In the genomic region with DNA sequence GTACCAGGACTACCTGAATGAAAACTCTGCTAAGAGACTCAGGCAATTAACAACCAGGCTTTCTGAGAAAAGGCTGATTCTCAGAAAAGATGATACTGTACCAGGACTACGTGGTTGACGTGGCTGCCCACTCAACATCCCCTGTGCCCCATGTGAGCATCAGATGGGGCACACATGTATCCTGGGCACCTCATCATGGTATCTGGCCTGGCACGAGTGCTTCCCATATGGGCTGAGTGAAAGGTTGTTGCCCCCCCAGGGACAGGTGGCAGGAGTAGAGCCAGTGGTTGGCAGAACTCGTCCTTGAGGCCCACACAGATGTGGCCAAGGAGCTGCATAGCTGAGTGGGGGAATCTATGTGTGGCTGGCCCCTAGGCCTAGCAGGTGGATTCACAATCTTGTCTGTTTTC, we compare ENCODE assay signal across 13 cellular contexts. TPM values are rescaled to one million over a fixed set of nuclear protein-coding genes. Genes with fewer than 3 reads are reported as not detected.
A peak's percentile ranks its signal among the peaks of the same experiment; 100 is the strongest.
DNase-seq lines count a peak whose midpoint lies in the region; ATAC-seq and TF ChIP-seq lines count a peak whose summit lies in the region.
"Had no signal": no experiment of that assay in that cellular context is flagged by ENCODE, and none has a peak within 500 bp of the region (broad histone marks: within the 10 kb centered on the region; RNA-seq: fewer than 3 reads in every experiment).

No MANE protein-coding gene starts in this region.

- no peaks in the 10 kb centered on the region for H3K9me2 ChIP-seq in Karpas-422 (replicated peaks; ENCODE audit: insufficient read depth, low read length)

- H4K20me1 ChIP-seq in Karpas-422 (ENCODE audit: insufficient read depth, low read depth, low read length) = no peaks in the 10 kb centered on the region

- H3K4me1 ChIP-seq in Karpas-422 (ENCODE audit: low read length) (peaks cover 7% of the 10 kb centered on the region), tibial nerve (no peaks in the 10 kb centered on the region)

- H3K27ac Mint-ChIP-seq in activated CD8-positive, alpha-beta T cell treated with anti-CD3 and anti-CD28 coated beads, Interleukin-2, amount 10 ng/mL, durations not matched to agents 7 days and 5 days = peak overlapping the region; percentile 92
- peak overlapping the region; percentile 98 for H3K27ac Mint-ChIP-seq in activated naive CD8-positive, alpha-beta T cell treated with anti-CD3 and anti-CD28 coated beads, Interleukin-2, amount 50 U/mL, for 24 hours
- H3K27ac Mint-ChIP-seq in HFFc6 = no peak overlapping the region
- H3K27ac Mint-ChIP-seq: B cell, progenitor cell of endocrine pancreas had no signal

- peak overlapping the region; percentile 0 for H3K4me3 Mint-ChIP-seq in activated CD8-positive, alpha-beta T cell treated with anti-CD3 and anti-CD28 coated beads, Interleukin-2, amount 10 ng/mL, durations not matched to agents 7 days and 5 days
- peak overlapping the region; percentile 55 for H3K4me3 Mint-ChIP-seq in activated naive CD8-positive, alpha-beta T cell treated with anti-CD3 and anti-CD28 coated beads, Interleukin-2, amount 50 U/mL, for 24 hours
- H3K4me3 Mint-ChIP-seq in HFFc6 = no peak overlapping the region
- H3K4me3 Mint-ChIP-seq: B cell had no signal

- no peaks in the 10 kb centered on the region for H3K36me3 ChIP-seq in Karpas-422 (ENCODE audit: insufficient read depth, low read length)
- no peaks in the 10 kb centered on the region for H3K36me3 ChIP-seq in tibial nerve
- H3K36me3 ChIP-seq: MG63 had no signal

- no peaks in the 10 kb centered on the region for H3K79me2 ChIP-seq in Karpas-422 (ENCODE audit: low read length)

- no peak for TF ChIP-seq POLR2A in tibial nerve (IDR thresholded peaks at IDR 0.05)

- no peak for DNase-seq in Karpas-422
- DNase-seq in activated CD8-positive, alpha-beta T cell treated with anti-CD3 and anti-CD28 coated beads, Interleukin-2, amount 10 ng/mL, durations not matched to agents 7 days and 5 days = peak; percentile 78
- peak; percentile 67 for DNase-seq in activated naive CD8-positive, alpha-beta T cell treated with anti-CD3 and anti-CD28 coated beads, Interleukin-2, amount 50 U/mL, for 24 hours
- peak; percentile 36 to 49 (median 46) for DNase-seq in stimulated activated CD4-positive, alpha-beta T cell treated with anti-CD3 and anti-CD28 coated beads, TNF-alpha, amount 100 ng/mL, for 4 hours (ENCODE audit: low read depth in 3 of 3)
- no peak for DNase-seq in HFFc6
- no peak for DNase-seq in NCI-H187 (lab: John Stamatoyannopoulos, UW)
- DNase-seq in tibial nerve (ENCODE audit: low spot score in 2 of 2) = no peak
- DNase-seq in SK-N-DZ (ENCODE audit: low spot score) = no peak
- DNase-seq: MG63 had no signal

- H3K27me3 ChIP-seq in Karpas-422 (ENCODE audit: low read length) (no peaks in the 10 kb centered on the region), tibial nerve (no peaks in the 10 kb centered on the region)
- H3K27me3 ChIP-seq: MG63 had no signal

- H3K9me3 Mint-ChIP-seq in activated CD8-positive, alpha-beta T cell treated with anti-CD3 and anti-CD28 coated beads, Interleukin-2, amount 10 ng/mL, durations not matched to agents 7 days and 5 days (ENCODE audit: insufficient read depth) = no peaks in the 10 kb centered on the region
- no peaks in the 10 kb centered on the region for H3K9me3 Mint-ChIP-seq in activated naive CD8-positive, alpha-beta T cell treated with anti-CD3 and anti-CD28 coated beads, Interleukin-2, amount 50 U/mL, for 24 hours
- no peaks in the 10 kb centered on the region for H3K9me3 Mint-ChIP-seq in HFFc6

- peaks cover 17% of the 10 kb centered on the region for H3K36me3 Mint-ChIP-seq in activated CD8-positive, alpha-beta T cell treated with anti-CD3 and anti-CD28 coated beads, Interleukin-2, amount 10 ng/mL, durations not matched to agents 7 days and 5 days (ENCODE audit: low read depth)
- peaks cover 4% of the 10 kb centered on the region for H3K36me3 Mint-ChIP-seq in activated naive CD8-positive, alpha-beta T cell treated with anti-CD3 and anti-CD28 coated beads, Interleukin-2, amount 50 U/mL, for 24 hours (ENCODE audit: low read depth)
- no peaks in the 10 kb centered on the region for H3K36me3 Mint-ChIP-seq in HFFc6 (ENCODE audit: low read depth)

- TF ChIP-seq CTCF in HFFc6 (IDR thresholded peaks at IDR 0.05) (no peak), tibial nerve (IDR thresholded peaks at IDR 0.05) (no peak)

- no peak overlapping the region for H3K4me3 ChIP-seq in Karpas-422 (ENCODE audit: low read length)
- no peak overlapping the region for H3K4me3 ChIP-seq in tibial nerve
- H3K4me3 ChIP-seq: MG63 had no signal

- POLR2A ChIA-PET in activated CD8-positive, alpha-beta T cell treated with anti-CD3 and anti-CD28 coated beads, Interleukin-2, amount 10 ng/mL, durations not matched to agents 7 days and 5 days (lab: Charles Lee) = interaction anchor here (0.6 to 1.4 kb wide), 2 partner anchors 11 to 29 kb away, joined by 3 to 14 read pairs; no protein-coding TSS in a partner anchor

- H3K4me2 ChIP-seq in Karpas-422 (ENCODE audit: low read depth, low read length, poor library complexity, severe bottlenecking) = no peak overlapping the region

- H3K27me3 Mint-ChIP-seq in activated CD8-positive, alpha-beta T cell treated with anti-CD3 and anti-CD28 coated beads, Interleukin-2, amount 10 ng/mL, durations not matched to agents 7 days and 5 days (ENCODE audit: low read depth) = no peaks in the 10 kb centered on the region
- no peaks in the 10 kb centered on the region for H3K27me3 Mint-ChIP-seq in activated naive CD8-positive, alpha-beta T cell treated with anti-CD3 and anti-CD28 coated beads, Interleukin-2, amount 50 U/mL, for 24 hours
- peaks cover 14% of the 10 kb centered on the region for H3K27me3 Mint-ChIP-seq in HFFc6 (ENCODE audit: insufficient read depth)
- H3K27me3 Mint-ChIP-seq: B cell had no signal

- H3K27ac ChIP-seq in Karpas-422 (ENCODE audit: low read length) (no peak overlapping the region), tibial nerve (no peak overlapping the region)

- ATAC-seq in activated CD8-positive, alpha-beta T cell treated with anti-CD3 and anti-CD28 coated beads, Interleukin-2, amount 10 ng/mL, durations not matched to agents 7 days and 5 days = peak; percentile 83
- ATAC-seq in activated naive CD8-positive, alpha-beta T cell treated with anti-CD3 and anti-CD28 coated beads, Interleukin-2, amount 50 U/mL, for 24 hours = peak; percentile 90

- H3K4me1 Mint-ChIP-seq in activated CD8-positive, alpha-beta T cell treated with anti-CD3 and anti-CD28 coated beads, Interleukin-2, amount 10 ng/mL, durations not matched to agents 7 days and 5 days (ENCODE audit: low read depth) = peaks cover 67% of the 10 kb centered on the region
- H3K4me1 Mint-ChIP-seq in activated naive CD8-positive, alpha-beta T cell treated with anti-CD3 and anti-CD28 coated beads, Interleukin-2, amount 50 U/mL, for 24 hours = peaks cover 52% of the 10 kb centered on the region
- peaks cover 7% of the 10 kb centered on the region for H3K4me1 Mint-ChIP-seq in HFFc6 (ENCODE audit: low read depth)
- H3K4me1 Mint-ChIP-seq: B cell had no signal

- TF ChIP-seq EP300 in tibial nerve (IDR thresholded peaks at IDR 0.05) = no peak

- CTCF ChIA-PET in activated CD8-positive, alpha-beta T cell treated with anti-CD3 and anti-CD28 coated beads, Interleukin-2, amount 10 ng/mL, durations not matched to agents 7 days and 5 days (lab: Charles Lee) = interaction anchor here (0.9 to 2.9 kb wide), 9 partner anchors 9 to 173 kb away, joined by 3 to 18 read pairs (median 7); partner anchors contain the start of gene CES3

- H2AFZ ChIP-seq in Karpas-422 (ENCODE audit: low read length) = peak overlapping the region; percentile 24; the same call in 1 of the 2 replicates

- no peaks in the 10 kb centered on the region for H3K9me3 ChIP-seq in Karpas-422 (ENCODE audit: low read length)
- no peaks in the 10 kb centered on the region for H3K9me3 ChIP-seq in tibial nerve
- H3K9me3 ChIP-seq: MG63 had no signal

- 88 to 96% methylated on average over 2 to 4 of the region's 4 CpGs for WGBS in tibial nerve, 2 donors

- H3K9ac ChIP-seq in Karpas-422 (ENCODE audit: low read length) = no peak overlapping the region

RNA-seq across cellular contexts. Expression of gene CES4A, which starts 3.5 kb away (rescaled TPM):
- total RNA-seq in Karpas-422 (2014; rRNA removed; shearing (Covaris generic); ENCODE audit: low replicate concordance) = not detected in 2 replicates
- 10 to 100 TPM; 10.5 to 12.0 TPM for total RNA-seq in activated CD8-positive, alpha-beta T cell treated with anti-CD3 and anti-CD28 coated beads, Interleukin-2, amount 10 ng/mL, durations not matched to agents 7 days and 5 days
- 1 to 10 TPM; 1.7 to 3.5 (median 2.3) TPM for total RNA-seq in HFFc6 (2021; fragmentation: NEBNext Ultra II Directional; extraction: Animal tissue kit (Norgen Biotek cat#: 25700))
- total RNA-seq in tibial nerve = 10 to 100 TPM; 18.6 to 24.7 (median 21.2) TPM
- polyA plus RNA-seq in SK-N-DZ (2014; cell fraction: cytosol; rRNA removed) = 0.22 and 2.0 TPM in 2 replicates
- 2.7 and 4.9 TPM in 2 replicates for polyA plus RNA-seq in SK-N-DZ (2014; cell fraction: nucleus; rRNA removed)

RNA-seq across cellular contexts. Expression of gene CES3, which starts 23.8 kb away (rescaled TPM):
- 20.9 and 28.3 TPM in 2 replicates for total RNA-seq in Karpas-422 (2014; rRNA removed; shearing (Covaris generic); ENCODE audit: low replicate concordance)
- 1 to 10 TPM; 2.4 to 4.3 TPM for total RNA-seq in activated CD8-positive, alpha-beta T cell treated with anti-CD3 and anti-CD28 coated beads, Interleukin-2, amount 10 ng/mL, durations not matched to agents 7 days and 5 days
- total RNA-seq in HFFc6 (2021; fragmentation: NEBNext Ultra II Directional; extraction: Animal tissue kit (Norgen Biotek cat#: 25700)) = under 1 TPM in 5 of 6 experiments, not detected in 1; 0.06 to 0.39 (median 0.14) TPM
- 1 to 10 TPM in 2 of 4 donors, under 1 TPM in 2; 0.21 to 9.2 (median 0.81) TPM for total RNA-seq in tibial nerve
- 2.1 and 2.2 TPM in 2 replicates for polyA plus RNA-seq in SK-N-DZ (2014; cell fraction: cytosol; rRNA removed)
- 9.9 and 12.0 TPM in 2 replicates for polyA plus RNA-seq in SK-N-DZ (2014; cell fraction: nucleus; rRNA removed)
- total RNA-seq: dermis microvascular lymphatic vessel endothelial cell, fibroblast of villous mesenchyme had no signal

RNA-seq across cellular contexts. Expression of gene CBFB, which starts 44.0 kb away (rescaled TPM):
- 55.6 and 79.3 TPM in 2 replicates for total RNA-seq in Karpas-422 (2014; rRNA removed; shearing (Covaris generic); ENCODE audit: low replicate concordance)
- total RNA-seq in activated CD8-positive, alpha-beta T cell treated with anti-CD3 and anti-CD28 coated beads, Interleukin-2, amount 10 ng/mL, durations not matched to agents 7 days and 5 days = 100 to 1,000 TPM; 235 to 241 TPM
- total RNA-seq in HFFc6 (2021; fragmentation: NEBNext Ultra II Directional; extraction: Animal tissue kit (Norgen Biotek cat#: 25700)) = 10 to 100 TPM; 55.2 to 84.4 (median 69.5) TPM
- total RNA-seq in tibial nerve = 10 to 100 TPM; 46.7 to 70.5 (median 59.9) TPM
- 82.6 and 84.8 TPM in 2 replicates for polyA plus RNA-seq in SK-N-DZ (2014; cell fraction: cytosol; rRNA removed)
- 39.3 and 45.5 TPM in 2 replicates for polyA plus RNA-seq in SK-N-DZ (2014; cell fraction: nucleus; rRNA removed)

RNA-seq across cellular contexts. Expression of gene CES2, which starts 49.6 kb away (rescaled TPM):
- total RNA-seq in Karpas-422 (2014; rRNA removed; shearing (Covaris generic); ENCODE audit: low replicate concordance) = 13.3 and 34.8 TPM in 2 replicates
- 10 to 100 TPM; 29.7 to 34.0 TPM for total RNA-seq in activated CD8-positive, alpha-beta T cell treated with anti-CD3 and anti-CD28 coated beads, Interleukin-2, amount 10 ng/mL, durations not matched to agents 7 days and 5 days
- total RNA-seq in HFFc6 (2021; fragmentation: NEBNext Ultra II Directional; extraction: Animal tissue kit (Norgen Biotek cat#: 25700)) = 10 to 100 TPM; 35.1 to 42.3 (median 40.2) TPM
- 10 to 100 TPM; 29.2 to 45.0 (median 34.4) TPM for total RNA-seq in tibial nerve
- polyA plus RNA-seq in SK-N-DZ (2014; cell fraction: cytosol; rRNA removed) = 17.0 and 20.9 TPM in 2 replicates
- 9.2 and 10.9 TPM in 2 replicates for polyA plus RNA-seq in SK-N-DZ (2014; cell fraction: nucleus; rRNA removed)

RNA-seq across cellular contexts. Expression of gene CIAO2B, which starts 50.7 kb away (rescaled TPM):
- total RNA-seq in Karpas-422 (2014; rRNA removed; shearing (Covaris generic); ENCODE audit: low replicate concordance) = 121 and 227 TPM in 2 replicates
- 100 to 1,000 TPM; 115 to 126 TPM for total RNA-seq in activated CD8-positive, alpha-beta T cell treated with anti-CD3 and anti-CD28 coated beads, Interleukin-2, amount 10 ng/mL, durations not matched to agents 7 days and 5 days
- total RNA-seq in HFFc6 (2021; fragmentation: NEBNext Ultra II Directional; extraction: Animal tissue kit (Norgen Biotek cat#: 25700)) = 100 to 1,000 TPM in 2 of 6 experiments, 10 to 100 TPM in 4; 90.9 to 108 (median 98.6) TPM
- total RNA-seq in tibial nerve = 100 to 1,000 TPM in 2 of 4 donors, 10 to 100 TPM in 2; 57.1 to 111 (median 89.9) TPM
- polyA plus RNA-seq in SK-N-DZ (2014; cell fraction: cytosol; rRNA removed) = 174 and 182 TPM in 2 replicates
- polyA plus RNA-seq in SK-N-DZ (2014; cell fraction: nucleus; rRNA removed) = 92.7 and 156 TPM in 2 replicates

Comparison
In these comparisons a context has a peak if more than half of its experiments do, and no peak if none do; other contexts are left out.
1. DNase-seq: peak in activated CD8-positive, alpha-beta T cell treated with anti-CD3 and anti-CD28 coated beads, Interleukin-2, amount 10 ng/mL, durations not matched to agents 7 days and 5 days (single experiment), activated naive CD8-positive, alpha-beta T cell treated with anti-CD3 and anti-CD28 coated beads, Interleukin-2, amount 50 U/mL, for 24 hours (single experiment) and stimulated activated CD4-positive, alpha-beta T cell treated with anti-CD3 and anti-CD28 coated beads, TNF-alpha, amount 100 ng/mL, for 4 hours (3 of 3); none in Karpas-422 (single experiment), HFFc6 (single experiment), NCI-H187 (0 of 2), tibial nerve (0 of 2) and SK-N-DZ (single experiment).